ENCODE assay signal across 1 cellular context in the genomic region with DNA sequence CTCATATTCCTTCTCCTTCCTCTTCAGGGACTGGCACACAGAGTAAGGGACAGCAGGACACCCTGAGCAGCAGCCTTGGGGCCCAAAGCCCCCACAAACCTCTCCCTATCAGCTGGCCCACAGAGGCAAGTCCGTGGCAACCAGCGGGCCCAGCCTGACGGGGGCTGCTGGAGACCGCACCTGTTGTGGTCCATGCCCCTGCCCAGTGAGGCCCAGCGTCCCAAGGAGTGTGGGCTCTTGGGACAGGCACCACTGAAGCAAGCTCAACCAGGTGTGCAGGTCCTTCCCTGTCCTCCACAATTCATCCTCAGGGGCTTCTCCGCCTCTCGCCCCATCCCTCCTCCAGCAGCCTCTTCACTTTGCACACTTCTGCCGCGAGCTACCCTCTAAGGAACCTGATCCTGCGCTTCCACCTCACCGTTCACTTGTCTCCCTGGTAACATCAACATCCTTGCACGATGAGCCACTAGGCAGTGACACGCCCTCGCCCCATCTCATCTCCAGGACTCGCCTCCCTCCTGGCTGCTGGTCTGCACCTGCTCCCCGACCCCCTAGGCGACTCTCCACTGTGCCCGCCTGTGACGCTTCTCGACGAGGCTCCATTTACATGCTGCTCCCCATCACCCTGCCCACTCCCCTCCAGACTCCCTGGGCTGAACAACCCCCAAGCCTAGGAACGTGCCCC.
TF ChIP-seq lines count a peak whose summit lies in the region.

No MANE protein-coding gene starts in this region.

TF ChIP-seq in H1, 55 proteins besides CTCF, POLR2A, EP300 and RAD21:
- TF ChIP-seq CREB1 (IDR thresholded peaks at IDR 0.05) (no peak), PHF8 (conservative IDR thresholded peaks at IDR 0.05; ENCODE audit: low read depth, low read length) (no peak), SIX5 (IDR thresholded peaks at IDR 0.05; ENCODE audit: low read depth, low read length) (no peak), TAF1 (IDR thresholded peaks at IDR 0.05; ENCODE audit: low read depth, low read length) (no peak), SRF (IDR thresholded peaks at IDR 0.05; ENCODE audit: low read depth, low read length) (no peak), CBX8 (IDR thresholded peaks at IDR 0.05; ENCODE audit: borderline replicate concordance, low read depth, low read length) (no peak), HDAC2 (IDR thresholded peaks at IDR 0.05; ENCODE audit: borderline replicate concordance in 1 of 2, low read depth in 2 of 2, low read length in 2 of 2) (no peak), JUND (IDR thresholded peaks at IDR 0.05; ENCODE audit: low read length) (no peak), MAX (IDR thresholded peaks at IDR 0.05) (no peak), TAF7 (optimal IDR thresholded peaks at IDR 0.05; ENCODE audit: borderline replicate concordance, low read depth, low read length) (no peak)
- TF ChIP-seq, protein P1, sequence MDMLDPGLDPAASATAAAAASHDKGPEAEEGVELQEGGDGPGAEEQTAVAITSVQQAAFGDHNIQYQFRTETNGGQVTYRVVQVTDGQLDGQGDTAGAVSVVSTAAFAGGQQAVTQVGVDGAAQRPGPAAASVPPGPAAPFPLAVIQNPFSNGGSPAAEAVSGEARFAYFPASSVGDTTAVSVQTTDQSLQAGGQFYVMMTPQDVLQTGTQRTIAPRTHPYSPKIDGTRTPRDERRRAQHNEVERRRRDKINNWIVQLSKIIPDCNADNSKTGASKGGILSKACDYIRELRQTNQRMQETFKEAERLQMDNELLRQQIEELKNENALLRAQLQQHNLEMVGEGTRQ (IDR thresholded peaks at IDR 0.05; ENCODE audit: low read length): no peak
TF ChIP-seq in H1: peak in this region for 0.
